8 cellular contexts compared by ENCODE assay signal in the genomic region with DNA sequence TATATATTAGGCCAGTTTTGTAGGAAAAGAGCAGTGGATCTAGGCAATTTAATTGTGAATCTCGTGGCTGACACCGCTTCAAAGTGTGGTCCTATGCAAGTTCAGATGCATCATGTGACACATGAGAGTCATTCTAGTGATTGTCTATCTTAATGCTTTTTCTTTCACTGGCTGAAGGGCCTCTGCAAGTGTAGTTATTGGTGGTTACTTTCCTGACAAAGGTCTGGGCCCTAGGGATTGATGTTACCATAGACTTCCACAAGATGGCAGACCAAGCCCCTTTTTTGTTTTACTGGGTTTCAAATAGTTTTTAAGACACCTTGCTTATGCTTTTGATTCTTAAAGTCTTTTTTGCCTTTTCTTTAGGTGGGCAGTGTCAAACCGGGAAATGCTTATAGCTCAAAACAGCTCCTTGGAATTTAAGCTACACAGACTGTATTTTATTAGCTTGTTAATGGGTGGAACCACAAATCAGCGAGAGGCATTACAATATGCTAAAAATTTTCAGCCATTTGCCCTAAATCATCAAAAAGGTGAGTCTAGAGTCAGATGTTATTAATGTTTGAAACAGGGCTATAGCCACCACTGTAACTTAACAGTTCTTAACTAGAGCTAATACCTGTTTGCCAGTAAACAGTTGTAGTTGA. TPM values are rescaled to one million over a fixed set of nuclear protein-coding genes. Genes with fewer than 3 reads are reported as not detected.
DNase-seq lines count a peak whose midpoint lies in the region; ATAC-seq, FAIRE-seq and TF ChIP-seq lines count a peak whose summit lies in the region.

No MANE protein-coding gene starts in this region.

- peaks cover 2 to 10% (median 10%) of the 10 kb centered on the region in 3 donors for H3K4me1 Mint-ChIP-seq in IgD-negative memory B cell

- no peaks in the 10 kb centered on the region for H3K9me1 ChIP-seq in endothelial cell of umbilical vein (replicated peaks; ENCODE audit: control insufficient read depth, extremely low read depth, insufficient read depth, low read length)

- no peak overlapping the region for H3K27ac ChIP-seq in endothelial cell of umbilical vein (ENCODE audit: insufficient read depth, low read depth, low read length)

- no peaks in the 10 kb centered on the region for H3K27me3 Mint-ChIP-seq in IgD-negative memory B cell

- no TSS peak for BruUV-seq in endothelial cell of umbilical vein (replicated peaks; lab: Mats Ljungman, UMichigan)

- H3K79me2 ChIP-seq in endothelial cell of umbilical vein (ENCODE audit: control insufficient read depth, insufficient read depth, low read length) = no peaks in the 10 kb centered on the region

- peak overlapping the region in 2 of 3 donors; percentile 11 to 71 for H3K27ac Mint-ChIP-seq in IgD-negative memory B cell

- H3K27me3 ChIP-seq in BE2C (no peaks in the 10 kb centered on the region), endothelial cell of umbilical vein (ENCODE audit: control insufficient read depth in 2 of 2, insufficient read depth in 2 of 2, low read length in 2 of 2) (no peaks in the 10 kb centered on the region)

- H3K36me3 Mint-ChIP-seq in IgD-negative memory B cell = peaks cover 6% of the 10 kb centered on the region

- H3K4me1 ChIP-seq in BE2C = no peaks in the 10 kb centered on the region
- no peaks in the 10 kb centered on the region for H3K4me1 ChIP-seq in endothelial cell of umbilical vein (ENCODE audit: control insufficient read depth, extremely low read depth, insufficient read depth, low read length)

- POLR2A ChIA-PET in endothelial cell of umbilical vein (lab: Charles Lee) = no interaction called here

- no peak for ATAC-seq in GM21526 (IDR thresholded peaks at IDR 0.05; ENCODE audit: low FRiP score, unreplicated experiment)

- TF ChIP-seq CTCF in BE2C (IDR thresholded peaks at IDR 0.05; ENCODE audit: low read depth, low read length) (peak; percentile 65), GM13976 (IDR thresholded peaks at IDR 0.05; ENCODE audit: borderline replicate concordance, control extremely low read depth, extremely low read depth, insufficient read depth, missing control alignments) (peak; percentile 60), endothelial cell of umbilical vein (IDR thresholded peaks at IDR 0.05; ENCODE audit: extremely low read depth in 1 of 2, insufficient read depth in 1 of 2, low read depth in 1 of 2, low read length in 2 of 2) (peak; percentile 57 to 59)

- dilution Hi-C loops in endothelial cell of umbilical vein (cut with MboI; ENCODE audit: extremely low pct_ligation_motif_present, low sequenced_read_pairs) = no loop called here

- no peak overlapping the region for H3K4me3 ChIP-seq in BE2C (ENCODE audit: low read depth, low read length)
- H3K4me3 ChIP-seq in endothelial cell of umbilical vein (replicated peaks in 1 of 3; ENCODE audit: insufficient read depth in 1 of 3, low read depth in 1 of 3, low read length in 3 of 3) = no peak overlapping the region

- H3K4me2 ChIP-seq in endothelial cell of umbilical vein (ENCODE audit: insufficient read depth, low read length) = no peak overlapping the region

- no peak for TF ChIP-seq POLR2A in endothelial cell of umbilical vein (IDR thresholded peaks at IDR 0.05; ENCODE audit: low read depth, low read length)

- no peak overlapping the region for H2AFZ ChIP-seq in endothelial cell of umbilical vein (ENCODE audit: low read depth, low read length)

- H3K4me3 Mint-ChIP-seq in IgD-negative memory B cell = no peak overlapping the region

- DNase-seq in BE2C (peak; percentile 9), GM13976 (ENCODE audit: low spot score) (peak; percentile 61), SKM-1 treated with dmso at 0.1 percent for 144 hours (lab: John Stamatoyannopoulos, UW; ENCODE audit: unreplicated experiment) (peak; percentile 39), endothelial cell of umbilical vein (ENCODE audit: low read depth, low spot score) (peak; percentile 73), myocyte (ENCODE audit: low read depth) (peak; percentile 46), GOT3 (lab: John Stamatoyannopoulos, UW) (no peak)

- peaks cover 3% of the 10 kb centered on the region; the same call in 1 of the 2 replicates for H3K36me3 ChIP-seq in BE2C
- peaks cover 0 to 10% of the 10 kb centered on the region in 2 experiments for H3K36me3 ChIP-seq in endothelial cell of umbilical vein (ENCODE audit: control insufficient read depth in 2 of 2, extremely low read depth in 1 of 2, insufficient read depth in 2 of 2, low read length in 2 of 2)

- in situ Hi-C loops in GM13976 (cut with MboI; ENCODE audit: low sequenced_read_pairs, unreplicated experiment) = no loop called here

- no peak overlapping the region for H3K9ac ChIP-seq in endothelial cell of umbilical vein (replicated peaks; ENCODE audit: extremely low read depth, insufficient read depth, low read length)

- H3K9me3 Mint-ChIP-seq in IgD-negative memory B cell = no peaks in the 10 kb centered on the region

- H4K20me1 ChIP-seq in endothelial cell of umbilical vein (replicated peaks; ENCODE audit: control insufficient read depth, extremely low read depth, insufficient read depth, low read length) = peaks cover 4% of the 10 kb centered on the region

- peak; percentile 62 for FAIRE-seq in endothelial cell of umbilical vein (lab: Jason Lieb, UNC)

- intact Hi-C loops in endothelial cell of umbilical vein (cut with micrococcal nuclease) = loop anchor here (1.0 kb wide), 1 partner anchor 277 kb away; no protein-coding TSS in a partner anchor

- CTCF ChIA-PET in endothelial cell of umbilical vein (lab: Charles Lee) = interaction anchor here (0.6 to 1.9 kb wide), 11 partner anchors 11 to 368 kb away, joined by 3 to 17 read pairs (median 3); no protein-coding TSS in a partner anchor

- H3K9me3 ChIP-seq in BE2C = no peaks in the 10 kb centered on the region
- no peaks in the 10 kb centered on the region for H3K9me3 ChIP-seq in endothelial cell of umbilical vein (replicated peaks; ENCODE audit: control insufficient read depth, insufficient read depth, low read length)

TF ChIP-seq in endothelial cell of umbilical vein, 7 proteins besides CTCF, POLR2A, EP300 and RAD21:
- no peak for TF ChIP-seq GATA2 (IDR thresholded peaks at IDR 0.05; ENCODE audit: insufficient read depth, insufficient read length, low read depth, low read length)
- TF ChIP-seq MYC (IDR thresholded peaks at IDR 0.05; ENCODE audit: low read depth, low read length) = no peak
- no peak for TF ChIP-seq JUN (IDR thresholded peaks at IDR 0.05; ENCODE audit: borderline replicate concordance, insufficient read depth, insufficient read length, low read depth)
- TF ChIP-seq FOS (IDR thresholded peaks at IDR 0.05; ENCODE audit: borderline replicate concordance, insufficient read depth, low read length) = no peak
- no peak for TF ChIP-seq MAX (IDR thresholded peaks at IDR 0.05; ENCODE audit: insufficient read depth, insufficient read length)
- no peak for TF ChIP-seq POLR2AphosphoS5 (IDR thresholded peaks at IDR 0.05; ENCODE audit: insufficient read depth, low read depth, low read length)
- no peak for TF ChIP-seq EZH2 (IDR thresholded peaks at IDR 0.05; ENCODE audit: borderline replicate concordance, low read depth, low read length, severe bottlenecking)

RNA-seq across cellular contexts. Expression of gene CD8A, which starts 25.9 kb away (rescaled TPM):
- 0.51 TPM for polyA plus RNA-seq in BE2C (2012; ENCODE audit: insufficient read depth, insufficient read length, low read depth)
- polyA plus RNA-seq in IgD-negative memory B cell = 1.4 TPM
- total RNA-seq in endothelial cell of umbilical vein = not detected in 2 replicates
- not detected in 2 replicates for polyA plus RNA-seq in endothelial cell of umbilical vein
- polyA plus RNA-seq in endothelial cell of umbilical vein (2011; cell fraction: cytosol; rRNA removed) = not detected in 2 replicates
- polyA plus RNA-seq in endothelial cell of umbilical vein (2011; cell fraction: nucleus; rRNA removed) = not detected in 2 replicates
- not detected in 2 replicates for polyA plus RNA-seq in endothelial cell of umbilical vein (2012)
- not detected in 2 replicates for polyA minus RNA-seq in endothelial cell of umbilical vein
- not detected for polyA minus RNA-seq in endothelial cell of umbilical vein (2011; cell fraction: cytosol; rRNA and poly(A)+ RNA removed)
- not detected in 2 replicates for polyA minus RNA-seq in endothelial cell of umbilical vein (2011; cell fraction: nucleus; rRNA and poly(A)+ RNA removed)
- not detected in 2 replicates for total RNA-seq in myocyte
- not detected for polyA plus RNA-seq in myocyte (2012)

RNA-seq across cellular contexts. Expression of gene RMND5A, which starts 44.7 kb away (rescaled TPM):
- 13.6 TPM for polyA plus RNA-seq in BE2C (2012; ENCODE audit: insufficient read depth, insufficient read length, low read depth)
- polyA plus RNA-seq in IgD-negative memory B cell (8.2 TPM), endothelial cell of umbilical vein (7.1 and 10.8 TPM in 2 replicates)
- total RNA-seq in endothelial cell of umbilical vein (21.5 and 22.9 TPM in 2 replicates), myocyte (57.2 and 86.4 TPM in 2 replicates)
- polyA plus RNA-seq in endothelial cell of umbilical vein (2011; cell fraction: cytosol; rRNA removed) = 11.8 and 12.0 TPM in 2 replicates
- polyA plus RNA-seq in endothelial cell of umbilical vein (2011; cell fraction: nucleus; rRNA removed) = 7.0 and 9.1 TPM in 2 replicates
- 12.0 and 14.6 TPM in 2 replicates for polyA plus RNA-seq in endothelial cell of umbilical vein (2012)
- 45.0 and 65.4 TPM in 2 replicates for polyA minus RNA-seq in endothelial cell of umbilical vein
- 49.3 TPM for polyA minus RNA-seq in endothelial cell of umbilical vein (2011; cell fraction: cytosol; rRNA and poly(A)+ RNA removed)
- 11.0 and 19.5 TPM in 2 replicates for polyA minus RNA-seq in endothelial cell of umbilical vein (2011; cell fraction: nucleus; rRNA and poly(A)+ RNA removed)
- polyA plus RNA-seq in myocyte (2012) = 11.6 TPM
